1 cellular context compared by ENCODE assay signal in genomic region chr3:16506451-16506850, GRCh38.
TF ChIP-seq lines count a peak whose summit lies in the region.

No MANE protein-coding gene starts in this region.

TF ChIP-seq in GM12878, 131 proteins besides CTCF, POLR2A, EP300 and RAD21:
- TF ChIP-seq ELK1 (IDR thresholded peaks at IDR 0.05; ENCODE audit: low read depth, low read length) = no peak
- TF ChIP-seq POLR2AphosphoS5 (IDR thresholded peaks at IDR 0.05; ENCODE audit: low read length) = peak; percentile 81
- TF ChIP-seq TCF12 (IDR thresholded peaks at IDR 0.05; ENCODE audit: low read depth, low read length) = no peak
- TF ChIP-seq SKIL (IDR thresholded peaks at IDR 0.05; ENCODE audit: low read depth, poor library complexity, severe bottlenecking) = no peak
- TF ChIP-seq YY1 (IDR thresholded peaks at IDR 0.05; ENCODE audit: low read depth, low read length) = 0 out of 2 replicates have a peak, but pooled peaks have one; percentile 16
- no peak for TF ChIP-seq CREB1 (IDR thresholded peaks at IDR 0.05; ENCODE audit: low read depth)
- no peak for TF ChIP-seq BCL11A (IDR thresholded peaks at IDR 0.05; ENCODE audit: low read depth, low read length)
- TF ChIP-seq ZBTB40 (IDR thresholded peaks at IDR 0.05; ENCODE audit: borderline replicate concordance) = no peak
- TF ChIP-seq BCL3 (IDR thresholded peaks at IDR 0.05; ENCODE audit: borderline replicate concordance, insufficient read depth, low read depth, low read length, poor library complexity, severe bottlenecking) = no peak
- no peak for TF ChIP-seq KAT2A (conservative IDR thresholded peaks at IDR 0.05; ENCODE audit: control insufficient read depth, low read depth, low read length)
- TF ChIP-seq BHLHE40 (IDR thresholded peaks at IDR 0.05; ENCODE audit: borderline replicate concordance in 1 of 2, low read depth in 2 of 2, low read length in 1 of 2) = no peak
- no peak for TF ChIP-seq TARDBP (IDR thresholded peaks at IDR 0.05; ENCODE audit: borderline replicate concordance)
TF ChIP-seq in GM12878: peak in this region for 2.
